ENCODE assay signal across 23 cellular contexts in genomic region chr4:24807611-24808010, GRCh38. TPM values are rescaled to one million over a fixed set of nuclear protein-coding genes. Genes with fewer than 3 reads are reported as not detected.
A peak's percentile ranks its signal among the peaks of the same experiment; 100 is the strongest.
DNase-seq lines count a peak whose midpoint lies in the region; TF ChIP-seq lines count a peak whose summit lies in the region.
"Had no signal": no experiment of that assay in that cellular context is flagged by ENCODE, and none has a peak within 500 bp of the region (broad histone marks: within the 10 kb centered on the region; RNA-seq: fewer than 3 reads in every experiment).

No MANE protein-coding gene starts in this region.

- no peak for TF ChIP-seq EP300 in esophagus muscularis mucosa (IDR thresholded peaks at IDR 0.05)

- DNase-seq in NCI-H524 (lab: John Stamatoyannopoulos, UW) (peak; percentile 23 to 56), NCI-H524 treated with DMSO at 0.1 percent for 48 hours (lab: John Stamatoyannopoulos, UW) (no peak), ascending aorta (ENCODE audit: low spot score in 2 of 2) (no peak), esophagus muscularis mucosa (ENCODE audit: extremely low spot score) (peak; percentile 66), trophoblast cell (no peak), RWPE1 (ENCODE audit: low spot score) (no peak), H9 (no peak)
- DNase-seq in CD8-positive, alpha-beta memory T cell = no peak
- DNase-seq: 8988T; ACHN; AML-193; BE2C; Calu3; CD4-positive, alpha-beta T cell; COR-L47; DMS79; EL; GDM1; GM23248 had no signal

- H3K23ac ChIP-seq in trophoblast cell (ENCODE audit: low read length) (no peak overlapping the region), H9 (ENCODE audit: insufficient read length, low read depth, low read length) (no peak overlapping the region)

- H3K4me3 Mint-ChIP-seq in H9 = no peak overlapping the region
- peak overlapping the region in 1 of 7 donors; percentile 44 for H3K4me3 Mint-ChIP-seq in CD8-positive, alpha-beta memory T cell
- H3K4me3 Mint-ChIP-seq: CD14-positive monocyte; CD4-positive, alpha-beta T cell had no signal

- H2BK120ac ChIP-seq in trophoblast cell (ENCODE audit: insufficient read depth, low read length, poor library complexity) (no peak overlapping the region), H9 (ENCODE audit: low read depth, low read length, poor library complexity, severe bottlenecking) (no peak overlapping the region)

- no peaks in the 10 kb centered on the region for H4K20me1 ChIP-seq in H9 (ENCODE audit: control insufficient read depth, insufficient read depth, insufficient read length)
- H4K20me1 ChIP-seq: BLaER1 treated with 17β-estradiol and CSF1 and Interleukin-3, amounts not matched to agents 10 nM and 100 nM had no signal

- peaks cover 7% of the 10 kb centered on the region for H3K27me3 Mint-ChIP-seq in H9 (ENCODE audit: low read depth)
- H3K27me3 Mint-ChIP-seq in CD8-positive, alpha-beta memory T cell = peaks cover 5 to 7% of the 10 kb centered on the region in 2 donors

- H3K27ac ChIP-seq in ascending aorta (peak overlapping the region; percentile 1 to 29), esophagus muscularis mucosa (replicated peaks in 1 of 4) (peak overlapping the region; percentile 74 to 86 (median 81)), trophoblast cell (ENCODE audit: low read depth, low read length) (no peak overlapping the region), RWPE1 (no peak overlapping the region), H9 (ENCODE audit: insufficient read length, low read depth, low read length) (no peak overlapping the region)
- no peak overlapping the region for H3K27ac ChIP-seq in CD8-positive, alpha-beta memory T cell (ENCODE audit: low read depth, low read length)
- H3K27ac ChIP-seq: A549; BLaER1 treated with 17β-estradiol and CSF1 and Interleukin-3, amounts not matched to agents 10 nM and 100 nM; GM23248 had no signal

- H3K9me3 Mint-ChIP-seq in H9 = peaks cover 0 to 5% of the 10 kb centered on the region in 2 experiments; a peak in 3 of 5 replicates
- peaks cover 0 to 4% (median 0%) of the 10 kb centered on the region in 5 donors for H3K9me3 Mint-ChIP-seq in CD8-positive, alpha-beta memory T cell
- H3K9me3 Mint-ChIP-seq: CD4-positive, alpha-beta T cell had no signal

- H3K9me3 ChIP-seq in ascending aorta (no peaks in the 10 kb centered on the region), esophagus muscularis mucosa (no peaks in the 10 kb centered on the region), trophoblast cell (ENCODE audit: insufficient read depth, low read depth, low read length) (no peaks in the 10 kb centered on the region), H9 (ENCODE audit: control insufficient read depth, low read depth, low read length) (no peaks in the 10 kb centered on the region)
- no peaks in the 10 kb centered on the region for H3K9me3 ChIP-seq in CD8-positive, alpha-beta memory T cell (ENCODE audit: low read length)
- H3K9me3 ChIP-seq: A549, BE2C had no signal

- H2AFZ ChIP-seq in trophoblast cell (ENCODE audit: insufficient read depth, low read length, poor library complexity) (no peak overlapping the region), H9 (ENCODE audit: low read length) (no peak overlapping the region)
- H2AFZ ChIP-seq: GM23248 had no signal

- H2AK5ac ChIP-seq in trophoblast cell (ENCODE audit: low read length) = no peak overlapping the region
- H2AK5ac ChIP-seq in H9 (ENCODE audit: insufficient read length, low read length) = no peak overlapping the region

- H2BK12ac ChIP-seq in trophoblast cell (ENCODE audit: low read length) (no peak overlapping the region), H9 (ENCODE audit: insufficient read length, low read depth, low read length) (no peak overlapping the region)

- 54% methylated on average over 5 of the region's 5 CpGs for WGBS in esophagus muscularis mucosa
- WGBS in trophoblast cell (ENCODE audit: extremely low coverage, insufficient coverage, insufficient read length) = no CpG with 5 or more reads among the region's 5 CpGs
- WGBS in H9 (ENCODE audit: extremely low coverage, insufficient read length, low lambda C conversion rate) = no CpG with 5 or more reads among the region's 5 CpGs

- TF ChIP-seq CTCF in ascending aorta (IDR thresholded peaks at IDR 0.05) = no peak
- TF ChIP-seq CTCF in esophagus muscularis mucosa (IDR thresholded peaks at IDR 0.05) = no peak
- no peak for TF ChIP-seq CTCF in RWPE1 (conservative IDR thresholded peaks at IDR 0.05; ENCODE audit: low read depth)
- TF ChIP-seq CTCF in H9 (conservative IDR thresholded peaks at IDR 0.05) = no peak

- no peak overlapping the region for H2BK5ac ChIP-seq in trophoblast cell (ENCODE audit: low read depth, low read length, poor library complexity)
- no peak overlapping the region for H2BK5ac ChIP-seq in H9 (ENCODE audit: insufficient read length, low read length)

- no peak overlapping the region for H4K5ac ChIP-seq in H9 (ENCODE audit: insufficient read length, low read depth, low read length)

- no peak for TF ChIP-seq POLR2A in esophagus muscularis mucosa (IDR thresholded peaks at IDR 0.05; ENCODE audit: low read depth)

- no peak overlapping the region for H2BK15ac ChIP-seq in H9 (ENCODE audit: low read depth, low read length)

- H3K27me3 ChIP-seq in ascending aorta (no peaks in the 10 kb centered on the region), esophagus muscularis mucosa (no peaks in the 10 kb centered on the region), trophoblast cell (ENCODE audit: insufficient read depth, low read length) (no peaks in the 10 kb centered on the region), H9 (ENCODE audit: insufficient read depth, low read length) (no peaks in the 10 kb centered on the region)
- no peaks in the 10 kb centered on the region for H3K27me3 ChIP-seq in CD8-positive, alpha-beta memory T cell (ENCODE audit: insufficient read depth, low read length, poor library complexity, severe bottlenecking)
- H3K27me3 ChIP-seq: BE2C had no signal

- H4K8ac ChIP-seq in trophoblast cell (ENCODE audit: low read depth, low read length) (no peak overlapping the region), H9 (replicated peaks; ENCODE audit: insufficient read length, low read depth, low read length) (no peak overlapping the region)

- no peak overlapping the region for H3T11ph ChIP-seq in H9 (ENCODE audit: low read length)

- H3K4me2 ChIP-seq in trophoblast cell (ENCODE audit: low read length) (no peak overlapping the region), H9 (ENCODE audit: insufficient read depth, insufficient read length, low read length) (no peak overlapping the region)
- H3K4me2 ChIP-seq: A549; BLaER1 treated with 17β-estradiol and CSF1 and Interleukin-3, amounts not matched to agents 10 nM and 100 nM had no signal

- POLR2A ChIA-PET in RWPE1 (lab: Yijun Ruan, JAX; ENCODE audit: low non-redundant PET) = no interaction called here
- POLR2A ChIA-PET in CD8-positive, alpha-beta memory T cell (lab: Charles Lee) = no interaction called here

- H3K23me2 ChIP-seq in H9 (ENCODE audit: insufficient read length, low read depth, low read length, poor library complexity, severe bottlenecking) = no peaks in the 10 kb centered on the region

- H3K27ac Mint-ChIP-seq in H9 = no peak overlapping the region
- no peak overlapping the region for H3K27ac Mint-ChIP-seq in CD8-positive, alpha-beta memory T cell
- H3K27ac Mint-ChIP-seq: CD4-positive, alpha-beta T cell had no signal

- intact Hi-C loops in ascending aorta (cut with DNase I) = no loop called here
- intact Hi-C loops in esophagus muscularis mucosa (cut with DNase I) = no loop called here

- H4K91ac ChIP-seq in trophoblast cell (ENCODE audit: low read depth, low read length) = no peak overlapping the region
- H4K91ac ChIP-seq in H9 (ENCODE audit: insufficient read length, low read depth, low read length) = no peak overlapping the region

- H3K4ac ChIP-seq in trophoblast cell (ENCODE audit: low read depth, low read length) (no peak overlapping the region), H9 (ENCODE audit: low read depth, low read length) (no peak overlapping the region)

- H3K14ac ChIP-seq in trophoblast cell (ENCODE audit: low read length) (no peak overlapping the region), H9 (ENCODE audit: insufficient read depth, low read length) (no peak overlapping the region)

- H3K79me1 ChIP-seq in trophoblast cell (ENCODE audit: low read length) = no peaks in the 10 kb centered on the region
- no peaks in the 10 kb centered on the region for H3K79me1 ChIP-seq in H9 (ENCODE audit: insufficient read depth, low read depth, low read length, poor library complexity, severe bottlenecking)

- peaks cover 5 to 17% (median 7%) of the 10 kb centered on the region in 3 experiments; a peak in 5 of 7 replicates for H3K36me3 Mint-ChIP-seq in H9 (ENCODE audit: insufficient read depth in 1 of 3, low read depth in 3 of 3)
- no peaks in the 10 kb centered on the region for H3K36me3 Mint-ChIP-seq in CD8-positive, alpha-beta memory T cell

- H3K18ac ChIP-seq in trophoblast cell (ENCODE audit: low read length) = no peak overlapping the region
- H3K18ac ChIP-seq in H9 (ENCODE audit: insufficient read length, low read depth, low read length) = no peak overlapping the region

- H3K56ac ChIP-seq in H9 (ENCODE audit: insufficient read length, low read depth, low read length) = no peak overlapping the region

- no peak overlapping the region for H2BK20ac ChIP-seq in H9 (ENCODE audit: low read depth, low read length, poor library complexity, severe bottlenecking)

- H3K79me2 ChIP-seq in trophoblast cell (ENCODE audit: control insufficient read depth, insufficient read depth, low read length, poor library complexity) (no peaks in the 10 kb centered on the region), H9 (ENCODE audit: insufficient read depth, low read length) (no peaks in the 10 kb centered on the region)

- H4K12ac ChIP-seq in trophoblast cell (ENCODE audit: low read depth, low read length) = no peak overlapping the region

- no peak overlapping the region for H3K4me3 ChIP-seq in ascending aorta
- H3K4me3 ChIP-seq in esophagus muscularis mucosa = no peak overlapping the region
- H3K4me3 ChIP-seq in trophoblast cell (ENCODE audit: low read depth, low read length) = peak overlapping the region; percentile 28
- H3K4me3 ChIP-seq in CD8-positive, alpha-beta memory T cell (ENCODE audit: low read length) = no peak overlapping the region
- H3K4me3 ChIP-seq: A549; BLaER1 treated with 17β-estradiol and CSF1 and Interleukin-3, amounts not matched to agents 10 nM and 100 nM; GM12878; GM23248 had no signal

- peaks cover 6 to 9% of the 10 kb centered on the region in 2 donors for H3K36me3 ChIP-seq in ascending aorta
- peaks cover 0 to 31% (median 14%) of the 10 kb centered on the region in 4 donors for H3K36me3 ChIP-seq in esophagus muscularis mucosa
- H3K36me3 ChIP-seq in trophoblast cell (ENCODE audit: control insufficient read depth in 1 of 2, insufficient read depth in 2 of 2, low read length in 2 of 2) = no peaks in the 10 kb centered on the region
- H3K36me3 ChIP-seq in CD8-positive, alpha-beta memory T cell (ENCODE audit: insufficient read depth, low read length) = no peaks in the 10 kb centered on the region
- H3K36me3 ChIP-seq: BE2C had no signal

- CTCF ChIA-PET in RWPE1 (lab: Yijun Ruan, JAX) = interaction anchor here (0.6 kb wide), 1 partner anchor 398 kb away, joined by 3 read pairs; no protein-coding TSS in a partner anchor
- CTCF ChIA-PET in CD8-positive, alpha-beta memory T cell (lab: Charles Lee) = no interaction called here

- peaks cover 28 to 36% of the 10 kb centered on the region in 2 experiments for H3K4me1 Mint-ChIP-seq in H9
- peaks cover 0 to 5% (median 0%) of the 10 kb centered on the region in 3 donors for H3K4me1 Mint-ChIP-seq in CD8-positive, alpha-beta memory T cell

- no peak overlapping the region for H3K9ac ChIP-seq in trophoblast cell (ENCODE audit: low read length)
- no peak overlapping the region for H3K9ac ChIP-seq in H9 (ENCODE audit: extremely low read depth, insufficient read length, low read length)
- H3K9ac ChIP-seq: BLaER1 treated with 17β-estradiol and CSF1 and Interleukin-3, amounts not matched to agents 10 nM and 100 nM; GM23248 had no signal

- H3K4me1 ChIP-seq in ascending aorta (peaks cover 2 to 3% of the 10 kb centered on the region in 2 donors), esophagus muscularis mucosa (peaks cover 12 to 78% (median 69%) of the 10 kb centered on the region in 4 donors), trophoblast cell (ENCODE audit: control insufficient read depth in 1 of 2, insufficient read depth in 2 of 2, low read length in 2 of 2) (no peaks in the 10 kb centered on the region), H9 (ENCODE audit: insufficient read depth, low read length) (peaks cover 3% of the 10 kb centered on the region; the same call in 1 of the 2 replicates)
- no peaks in the 10 kb centered on the region for H3K4me1 ChIP-seq in CD8-positive, alpha-beta memory T cell (ENCODE audit: insufficient read depth, low read length)
- H3K4me1 ChIP-seq: A549, BE2C had no signal

RNA-seq across cellular contexts. Expression of gene SOD3, which starts 12.2 kb away (rescaled TPM):
- total RNA-seq in ascending aorta (893 TPM), esophagus muscularis mucosa (1,000 to 10,000 TPM in 1 of 4 donors, 100 to 1,000 TPM in 3; 404 to 1,012 (median 570) TPM), H9 (2021) (2.9 and 3.3 TPM in 2 replicates)
- 10.5 and 11.1 TPM in 2 replicates for polyA plus RNA-seq in trophoblast cell (2013)
- not detected for total RNA-seq in CD8-positive, alpha-beta memory T cell
- not detected for polyA plus RNA-seq in CD8-positive, alpha-beta memory T cell
- total RNA-seq: CD4-positive, alpha-beta T cell; GM12878 had no signal
- polyA plus RNA-seq: A549, CD14-positive monocyte, GM12878 had no signal

Comparison
In these comparisons a context has a peak if more than half of its experiments do, and no peak if none do; other contexts are left out.
1. DNase-seq: peak in NCI-H524 (2 of 2) and esophagus muscularis mucosa (single experiment); none in NCI-H524 treated with DMSO at 0.1 percent for 48 hours (single experiment), ascending aorta (0 of 2), trophoblast cell (0 of 2), RWPE1 (single experiment), H9 (single experiment) and CD8-positive, alpha-beta memory T cell (0 of 5).
2. H3K27ac ChIP-seq: peak in ascending aorta (2 of 2) and esophagus muscularis mucosa (4 of 4); none in trophoblast cell (single experiment), RWPE1 (single experiment), H9 (single experiment) and CD8-positive, alpha-beta memory T cell (single experiment).
3. RNA of gene SOD3, which starts 12.2 kb away (total RNA-seq): 893 TPM in ascending aorta (single experiment) and 404 to 1,012 TPM in esophagus muscularis mucosa; 2.9 to 3.3 TPM in H9 and not detected in CD8-positive, alpha-beta memory T cell; every median in the first group is over 10 times any median in the second.